In genomic region chr13:49935171-49936084, GRCh38 we compare ENCODE assay signal across 8 cellular contexts. TPM values are rescaled to one million over a fixed set of nuclear protein-coding genes. Genes with fewer than 3 reads are reported as not detected.
A peak's percentile ranks its signal among the peaks of the same experiment; 100 is the strongest.
DNase-seq lines count a peak whose midpoint lies in the region; ATAC-seq and TF ChIP-seq lines count a peak whose summit lies in the region.

No MANE protein-coding gene starts in this region.

- H2BK5ac ChIP-seq in neuronal stem cell (ENCODE audit: low read length) = peak overlapping the region; percentile 93

- TF ChIP-seq CTCF in 22Rv1 (IDR thresholded peaks at IDR 0.05) = no peak
- no peak for TF ChIP-seq CTCF in tibial artery (IDR thresholded peaks at IDR 0.05)

- no peak overlapping the region for H2BK15ac ChIP-seq in neuronal stem cell (ENCODE audit: low read length)

- H3K27ac ChIP-seq in 22Rv1 (peak overlapping the region; percentile 70), neuronal stem cell (replicated peaks; ENCODE audit: low read length) (peak overlapping the region; percentile 75), tibial artery (peak overlapping the region; percentile 78 to 91)

- intact Hi-C loops in tibial artery (cut with DNase I; ENCODE audit: low total_unique reads) = loop anchor here (5.0 kb wide), 3 partner anchors 62 to 143 kb away; partner anchors contain the start of genes KPNA3 and TRIM13

- peak overlapping the region; percentile 99 for H2AFZ ChIP-seq in neuronal stem cell (ENCODE audit: low read length)

- H3K27me3 ChIP-seq in neuronal stem cell (ENCODE audit: control insufficient read depth in 3 of 3, insufficient read depth in 3 of 3, low read depth in 1 of 3, low read length in 3 of 3) = peaks cover 0 to 2% (median 0%) of the 10 kb centered on the region in 3 experiments
- no peaks in the 10 kb centered on the region for H3K27me3 ChIP-seq in tibial artery

- H4K91ac ChIP-seq in neuronal stem cell (ENCODE audit: low read depth, low read length, poor library complexity) = no peak overlapping the region

- peak overlapping the region; percentile 72 for H3K4me2 ChIP-seq in neuronal stem cell (ENCODE audit: insufficient read depth, low read length, poor library complexity, severe bottlenecking)

- peak overlapping the region; percentile 98 for H3K9ac ChIP-seq in neuronal stem cell (ENCODE audit: low read depth, low read length, poor library complexity)

- no CpG with 5 or more reads among the region's 35 CpGs for whole genome bisulfite sequencing in neuronal stem cell (ENCODE audit: extremely low coverage in 2 of 2, insufficient read length in 2 of 2, insufficient replicate concordance in 1 of 2), 2 donors

- peak overlapping the region; percentile 98 for H3K14ac ChIP-seq in neuronal stem cell (ENCODE audit: low read length)

- H3K9me3 ChIP-seq in neuronal stem cell (replicated peaks in 1 of 2; ENCODE audit: control insufficient read depth in 2 of 2, insufficient read depth in 1 of 2, low read depth in 1 of 2, low read length in 2 of 2) (no peaks in the 10 kb centered on the region), tibial artery (no peaks in the 10 kb centered on the region)

- H3K4me1 ChIP-seq in neuronal stem cell (ENCODE audit: control insufficient read depth in 2 of 2, insufficient read depth in 1 of 2, low read depth in 1 of 2, low read length in 2 of 2) = no peaks in the 10 kb centered on the region
- H3K4me1 ChIP-seq in tibial artery = peaks cover 0 to 42% (median 21%) of the 10 kb centered on the region in 4 donors

- H3K79me1 ChIP-seq in neuronal stem cell (ENCODE audit: low read depth, low read length) = no peaks in the 10 kb centered on the region

- no peak overlapping the region for H4K8ac ChIP-seq in neuronal stem cell (ENCODE audit: low read depth, low read length)

- no peak overlapping the region for H3K4ac ChIP-seq in neuronal stem cell (ENCODE audit: low read length)

- ATAC-seq in GM18499 (IDR thresholded peaks at IDR 0.05; ENCODE audit: insufficient read depth, unreplicated experiment) (peak; percentile 11), HG02943 (IDR thresholded peaks at IDR 0.05; ENCODE audit: low read depth, unreplicated experiment) (peak; percentile 22)

- H3K4me3 ChIP-seq in neuronal stem cell (ENCODE audit: low read length in 2 of 2) = peak overlapping the region; percentile 88 to 96
- H3K4me3 ChIP-seq in tibial artery = peak overlapping the region; percentile 76 to 94

- H3K36me3 ChIP-seq in neuronal stem cell (replicated peaks in 1 of 2; ENCODE audit: control insufficient read depth in 2 of 2, insufficient read depth in 2 of 2, low read length in 2 of 2) = peaks cover 0 to 5% of the 10 kb centered on the region in 2 donors
- H3K36me3 ChIP-seq in tibial artery = peaks cover 0 to 2% (median 1%) of the 10 kb centered on the region in 3 donors

- no peak overlapping the region for H2BK12ac ChIP-seq in neuronal stem cell (ENCODE audit: low read length)

- no peak overlapping the region for H2AK5ac ChIP-seq in neuronal stem cell (ENCODE audit: low read depth, low read length)

- no peak overlapping the region for H2BK120ac ChIP-seq in neuronal stem cell (ENCODE audit: low read depth, low read length)

- peak overlapping the region; percentile 98 for H3K18ac ChIP-seq in neuronal stem cell (ENCODE audit: low read length)

- peak overlapping the region; percentile 99 for H3K23ac ChIP-seq in neuronal stem cell (ENCODE audit: low read depth, low read length, poor library complexity)

- peak; percentile 72 for DNase-seq in NCI-H748 (lab: John Stamatoyannopoulos, UW; ENCODE audit: unreplicated experiment)
- peak; percentile 3 to 6 for DNase-seq in activated T-helper 1 cell treated with anti-CD3 and anti-CD28 coated beads, Interleukin-2, amount 50 U/mL, for 16 hours (ENCODE audit: low read depth in 1 of 2, low spot score in 1 of 2)
- DNase-seq in foreskin melanocyte = peak; percentile 56
- peak; percentile 46 for DNase-seq in neuronal stem cell (ENCODE audit: low spot score)
- DNase-seq in tibial artery = peak; percentile 34 to 71

RNA-seq across cellular contexts. Expression of gene SPRYD7, which starts 0.7 kb away (rescaled TPM):
- polyA plus RNA-seq in neuronal stem cell (2013, experiment 1 of 2) = 5.5 TPM
- 5.7 TPM for polyA plus RNA-seq in neuronal stem cell (2013, experiment 2 of 2)

Comparison
In these comparisons a context has a peak if more than half of its experiments do, and no peak if none do; other contexts are left out.
1. Peak in every context shown above with its lines: DNase-seq, ATAC-seq, H3K4me3 ChIP-seq and H3K27ac ChIP-seq.
2. DNase-seq: peak in every context shown above with its lines; median percentile 72 in NCI-H748; 56 in foreskin melanocyte; 52 in tibial artery; 46 in neuronal stem cell; 4 in activated T-helper 1 cell treated with anti-CD3 and anti-CD28 coated beads, Interleukin-2, amount 50 U/mL, for 16 hours.